Comparison of ENCODE assay signal across 8 cellular contexts in genomic region chr12:4538207-4539160, GRCh38. TPM values are rescaled to one million over a fixed set of nuclear protein-coding genes. Genes with fewer than 3 reads are reported as not detected.
A peak's percentile ranks its signal among the peaks of the same experiment; 100 is the strongest.
DNase-seq lines count a peak whose midpoint lies in the region; ATAC-seq and TF ChIP-seq lines count a peak whose summit lies in the region.

Gene RAD51AP1, plus strand, starts transcription at chr12:4538890. Its CDS starts 50 bp downstream, at chr12:4538940.

- H3K9ac ChIP-seq in mammary epithelial cell (ENCODE audit: insufficient read depth, low read length) (peak within 1 kb of the TSS; percentile 99), iPS-20b (ENCODE audit: low read depth, low read length) (peak within 1 kb of the TSS; percentile 98)

- H3K27ac ChIP-seq in ACC112 (ENCODE audit: low read depth, low read length) = peak within 1 kb of the TSS; percentile 86
- H3K27ac ChIP-seq in WERI-Rb-1 = peak within 1 kb of the TSS; percentile 100
- peak within 1 kb of the TSS; percentile 99 for H3K27ac ChIP-seq in mammary epithelial cell (ENCODE audit: insufficient read depth, low read depth, low read length)
- H3K27ac ChIP-seq in iPS-20b (ENCODE audit: low read length) = peak within 1 kb of the TSS; percentile 81
- peak within 1 kb of the TSS; percentile 91 to 99 (median 97) for H3K27ac ChIP-seq in skin epidermis

- no peak for TF ChIP-seq CTCF in WERI-Rb-1 (IDR thresholded peaks at IDR 0.05; ENCODE audit: low read depth, low read length)
- no peak for TF ChIP-seq CTCF in mammary epithelial cell (conservative IDR thresholded peaks at IDR 0.05 in 1 of 2, IDR thresholded peaks at IDR 0.05 in 1 of 2; ENCODE audit: extremely low read depth in 1 of 2, insufficient read depth in 1 of 2, low read depth in 1 of 2, low read length in 2 of 2)

- WGBS in mammary epithelial cell (ENCODE audit: low coverage, missing lambda C conversion rate) = 1% methylated on average over 27 of the region's 49 CpGs

- no TSS peak for BruUV-seq in mammary epithelial cell (replicated peaks; lab: Mats Ljungman, UMichigan)

- H3K4me3 ChIP-seq in ACC112 (ENCODE audit: low read depth, low read length) (peak within 1 kb of the TSS; percentile 97), WERI-Rb-1 (ENCODE audit: low read depth, low read length) (peak within 1 kb of the TSS; percentile 99), mammary epithelial cell (replicated peaks in 1 of 3; ENCODE audit: insufficient read depth in 1 of 3, low read depth in 2 of 3, low read length in 3 of 3) (peak within 1 kb of the TSS; percentile 76 to 100 (median 99)), iPS-20b (ENCODE audit: low read length) (peak within 1 kb of the TSS; percentile 98), skin epidermis (peak within 1 kb of the TSS; percentile 65 to 79 (median 71))

- H3K36me3 ChIP-seq in ACC112 (ENCODE audit: insufficient read depth, low read length) (peaks cover 8% of the 10 kb centered on the region), WERI-Rb-1 (peaks cover 43% of the 10 kb centered on the region), mammary epithelial cell (ENCODE audit: insufficient read depth, low read length) (no peaks in the 10 kb centered on the region), iPS-20b (ENCODE audit: insufficient read depth, low read depth, low read length) (peaks cover 37% of the 10 kb centered on the region)

- no peaks in the 10 kb centered on the region for H3K9me3 ChIP-seq in WERI-Rb-1 (ENCODE audit: severe bottlenecking)
- H3K9me3 ChIP-seq in mammary epithelial cell (replicated peaks; ENCODE audit: insufficient read depth, low read length) = no peaks in the 10 kb centered on the region
- H3K9me3 ChIP-seq in iPS-20b (ENCODE audit: insufficient read depth, low read depth, low read length) = no peaks in the 10 kb centered on the region

- peak within 1 kb of the TSS; percentile 95 for H2AFZ ChIP-seq in ACC112 (ENCODE audit: low read length, unreplicated experiment)
- peak within 1 kb of the TSS; percentile 90 for H2AFZ ChIP-seq in mammary epithelial cell (ENCODE audit: low read depth, low read length)

- peaks cover 69% of the 10 kb centered on the region for H3K79me2 ChIP-seq in ACC112 (ENCODE audit: control insufficient read depth, insufficient read depth, low read length, unreplicated experiment)
- peaks cover 53% of the 10 kb centered on the region for H3K79me2 ChIP-seq in mammary epithelial cell (ENCODE audit: insufficient read depth, low read length)

- peak within 1 kb of the TSS; percentile 94 for H3K4me2 ChIP-seq in mammary epithelial cell (ENCODE audit: insufficient read depth, low read depth, low read length)

- peak; percentile 73 for ATAC-seq in GM18873 (IDR thresholded peaks at IDR 0.05; ENCODE audit: low FRiP score, unreplicated experiment)
- ATAC-seq in HG03139 (IDR thresholded peaks at IDR 0.05; ENCODE audit: unreplicated experiment) = peak; percentile 91

- in situ Hi-C loops in mammary epithelial cell (cut with MboI; ENCODE audit: low sequenced_read_pairs in 2 of 2) = loop anchor here in 1 of 2 donors (10.0 to 25.0 kb wide), 3 partner anchors 124 to 651 kb away; partner anchors contain the start of gene TIGAR

- DNase-seq in NCI-H2227 (lab: John Stamatoyannopoulos, UW; ENCODE audit: unreplicated experiment) = peak; percentile 94
- peak; percentile 97 for DNase-seq in WERI-Rb-1
- DNase-seq in mammary epithelial cell = peak; percentile 95

- CTCF ChIA-PET in mammary epithelial cell (lab: Charles Lee; ENCODE audit: low non-redundant PET) = no interaction called here

- H3K27me3 ChIP-seq in ACC112 (ENCODE audit: insufficient read depth, low read length) = no peaks in the 10 kb centered on the region
- H3K27me3 ChIP-seq in WERI-Rb-1 (ENCODE audit: insufficient read depth, low read depth, severe bottlenecking) = no peaks in the 10 kb centered on the region
- no peaks in the 10 kb centered on the region for H3K27me3 ChIP-seq in mammary epithelial cell (ENCODE audit: insufficient read depth, low read length)
- no peaks in the 10 kb centered on the region for H3K27me3 ChIP-seq in iPS-20b (ENCODE audit: insufficient read depth, low read length)

- peaks cover 23% of the 10 kb centered on the region for H3K4me1 ChIP-seq in ACC112 (ENCODE audit: control insufficient read depth, insufficient read depth, low read length, unreplicated experiment)
- H3K4me1 ChIP-seq in mammary epithelial cell (ENCODE audit: insufficient read depth, low read length) = peaks cover 14% of the 10 kb centered on the region
- H3K4me1 ChIP-seq in iPS-20b (ENCODE audit: insufficient read depth, low read length) = peaks cover 7% of the 10 kb centered on the region; the same call in 1 of the 2 replicates

- no peaks in the 10 kb centered on the region for H4K20me1 ChIP-seq in mammary epithelial cell (ENCODE audit: insufficient read depth, low read length)

- intact Hi-C loops in mammary epithelial cell (cut with micrococcal nuclease) = loop anchor here (1.0 kb wide), 1 partner anchor 220 kb away; no protein-coding TSS in a partner anchor

- dilution Hi-C loops in mammary epithelial cell (cut with HindIII; ENCODE audit: low sequenced_read_pairs) = no loop called here

RNA-seq across cellular contexts. Expression of gene RAD51AP1, which starts in this region (rescaled TPM):
- 10 to 100 TPM in 1 of 2 donors, 1 to 10 TPM in 1; 3.0 to 23.4 TPM for total RNA-seq in mammary epithelial cell
- polyA plus RNA-seq in mammary epithelial cell = 15.4 TPM
- 5.2 TPM for polyA minus RNA-seq in mammary epithelial cell

Comparison
In these comparisons a context has a peak if more than half of its experiments do, and no peak if none do; other contexts are left out.
1. Peak in every context shown above with its lines: DNase-seq, ATAC-seq, H3K4me3 ChIP-seq and H3K27ac ChIP-seq.